In genomic region chr2:111036042-111036441, GRCh38 we compare ENCODE assay signal across 22 cellular contexts.
DNase-seq lines count a peak whose midpoint lies in the region; ATAC-seq and TF ChIP-seq lines count a peak whose summit lies in the region.
"Had no signal": no experiment of that assay in that cellular context is flagged by ENCODE, and none has a peak within 500 bp of the region (broad histone marks: within the 10 kb centered on the region; RNA-seq: fewer than 3 reads in every experiment).

No MANE protein-coding gene starts in this region.

- H3K4me2 ChIP-seq in MM.1S (ENCODE audit: low read depth, low read length) = peak overlapping the region; percentile 4

- H4K20me1 ChIP-seq in MM.1S (ENCODE audit: insufficient read depth, low read length) = no peaks in the 10 kb centered on the region

- TF ChIP-seq CTCF in MM.1S (IDR thresholded peaks at IDR 0.05; ENCODE audit: low read length) = no peak
- TF ChIP-seq CTCF in body of pancreas (IDR thresholded peaks at IDR 0.05) = no peak
- no peak for TF ChIP-seq CTCF in Peyer's patch (IDR thresholded peaks at IDR 0.05)

- no peak overlapping the region for H3K27ac Mint-ChIP-seq in activated CD8-positive, alpha-beta memory T cell treated with anti-CD3 and anti-CD28 coated beads, Interleukin-2, amount 10 ng/mL, durations not matched to agents 7 days and 5 days
- H3K27ac Mint-ChIP-seq in stimulated activated effector memory CD8-positive, alpha-beta T cell treated with anti-CD3 and anti-CD28 coated beads, Interleukin-12 subunit alpha, Interleukin-12 subunit beta, amount 100 ng/mL, for 72 hours = no peak overlapping the region
- H3K27ac Mint-ChIP-seq: T-helper 2 cell treated with Interferon-gamma antibody and Interleukin-4, amounts not matched to agents 5 μg/mL and 100 μg/mL, for 36 hours had no signal

- H3K36me3 Mint-ChIP-seq in activated CD8-positive, alpha-beta memory T cell treated with anti-CD3 and anti-CD28 coated beads, Interleukin-2, amount 10 ng/mL, durations not matched to agents 7 days and 5 days = no peaks in the 10 kb centered on the region
- no peaks in the 10 kb centered on the region for H3K36me3 Mint-ChIP-seq in stimulated activated effector memory CD8-positive, alpha-beta T cell treated with anti-CD3 and anti-CD28 coated beads, Interleukin-12 subunit alpha, Interleukin-12 subunit beta, amount 100 ng/mL, for 72 hours

- peaks cover 79% of the 10 kb centered on the region for H3K27me3 Mint-ChIP-seq in activated CD8-positive, alpha-beta memory T cell treated with anti-CD3 and anti-CD28 coated beads, Interleukin-2, amount 10 ng/mL, durations not matched to agents 7 days and 5 days

- H3K4me3 Mint-ChIP-seq in activated CD8-positive, alpha-beta memory T cell treated with anti-CD3 and anti-CD28 coated beads, Interleukin-2, amount 10 ng/mL, durations not matched to agents 7 days and 5 days = no peak overlapping the region
- H3K4me3 Mint-ChIP-seq in stimulated activated effector memory CD8-positive, alpha-beta T cell treated with anti-CD3 and anti-CD28 coated beads, Interleukin-12 subunit alpha, Interleukin-12 subunit beta, amount 100 ng/mL, for 72 hours = no peak overlapping the region
- H3K4me3 Mint-ChIP-seq: T-helper 2 cell treated with Interferon-gamma antibody and Interleukin-4, amounts not matched to agents 5 μg/mL and 100 μg/mL, for 36 hours had no signal

- H3K4me1 ChIP-seq in MM.1S (ENCODE audit: low read length) (peaks cover 49% of the 10 kb centered on the region), body of pancreas (peaks cover 10% of the 10 kb centered on the region), Peyer's patch (peaks cover 0 to 29% (median 1%) of the 10 kb centered on the region in 4 donors)
- H3K4me1 ChIP-seq: gastroesophageal sphincter had no signal

- H3K9ac ChIP-seq in MM.1S (ENCODE audit: low read length) = no peak overlapping the region

- H2AFZ ChIP-seq in MM.1S (ENCODE audit: low read length) = peak overlapping the region; percentile 35; the same call in 1 of the 2 replicates

- H3K36me3 ChIP-seq in MM.1S (replicated peaks; ENCODE audit: insufficient read depth, low read length) (no peaks in the 10 kb centered on the region), body of pancreas (replicated peaks in 1 of 2; ENCODE audit: insufficient read depth in 1 of 2, low read depth in 2 of 2) (no peaks in the 10 kb centered on the region), Peyer's patch (no peaks in the 10 kb centered on the region)
- H3K36me3 ChIP-seq: cardiac muscle cell, gastroesophageal sphincter, SJSA1, transverse colon had no signal

- ATAC-seq in activated CD8-positive, alpha-beta memory T cell treated with anti-CD3 and anti-CD28 coated beads, Interleukin-2, amount 10 ng/mL, durations not matched to agents 7 days and 5 days = no peak
- ATAC-seq in HG02678 (IDR thresholded peaks at IDR 0.05; ENCODE audit: unreplicated experiment) (peak; percentile 53), GM21528 (IDR thresholded peaks at IDR 0.05; ENCODE audit: low FRiP score, unreplicated experiment) (no peak), body of pancreas (no peak)
- peak; percentile 53 for ATAC-seq in stimulated activated effector memory CD8-positive, alpha-beta T cell treated with anti-CD3 and anti-CD28 coated beads, Interleukin-12 subunit alpha, Interleukin-12 subunit beta, amount 100 ng/mL, for 72 hours
- ATAC-seq: gastroesophageal sphincter had no signal

- no peak overlapping the region for H3K4me3 ChIP-seq in MM.1S (ENCODE audit: low read length)
- H3K4me3 ChIP-seq in body of pancreas = no peak overlapping the region
- H3K4me3 ChIP-seq in Peyer's patch = no peak overlapping the region
- H3K4me3 ChIP-seq: cardiac muscle cell, gastroesophageal sphincter, SJSA1, transverse colon had no signal

- TF ChIP-seq POLR2A in body of pancreas (IDR thresholded peaks at IDR 0.05) (no peak), Peyer's patch (IDR thresholded peaks at IDR 0.05) (no peak)

- 36 to 48% methylated on average over 2 of the region's 2 CpGs for WGBS in body of pancreas, 2 donors

- no peaks in the 10 kb centered on the region for H3K9me2 ChIP-seq in MM.1S (replicated peaks; ENCODE audit: insufficient read depth, low read length)

- peaks cover 2% of the 10 kb centered on the region for H3K4me1 Mint-ChIP-seq in activated CD8-positive, alpha-beta memory T cell treated with anti-CD3 and anti-CD28 coated beads, Interleukin-2, amount 10 ng/mL, durations not matched to agents 7 days and 5 days
- H3K4me1 Mint-ChIP-seq in stimulated activated effector memory CD8-positive, alpha-beta T cell treated with anti-CD3 and anti-CD28 coated beads, Interleukin-12 subunit alpha, Interleukin-12 subunit beta, amount 100 ng/mL, for 72 hours = peaks cover 38% of the 10 kb centered on the region

- peak; percentile 56 for DNase-seq in activated CD8-positive, alpha-beta memory T cell treated with anti-CD3 and anti-CD28 coated beads for 24 hours
- no peak for DNase-seq in activated CD8-positive, alpha-beta memory T cell treated with anti-CD3 and anti-CD28 coated beads, Interleukin-2, amount 10 ng/mL, durations not matched to agents 7 days and 5 days
- DNase-seq in MM.1S (peak; percentile 60), body of pancreas (no peak), Peyer's patch (no peak)
- peak in 1 of 2 donors; percentile 44 for DNase-seq in stimulated activated effector memory CD8-positive, alpha-beta T cell treated with anti-CD3 and anti-CD28 coated beads, Interleukin-12 subunit alpha, Interleukin-12 subunit beta, amount 100 ng/mL, for 72 hours (ENCODE audit: low spot score in 2 of 2)
- DNase-seq: 8988T; activated CD4-positive, CD25-positive, alpha-beta regulatory T cell; activated gamma-delta T cell; erythroblast; GF-D8; KG1; NCI-H1092 treated with DMSO at 0.1 percent for 48 hours; NCI-H526; nucleus accumbens; transverse colon had no signal

- no peaks in the 10 kb centered on the region for H3F3A ChIP-seq in MM.1S (ENCODE audit: insufficient read depth, low read length)

- H3K27ac ChIP-seq in MM.1S (ENCODE audit: low read length) (peak overlapping the region; percentile 44; the same call in 1 of the 2 replicates), body of pancreas (no peak overlapping the region), Peyer's patch (no peak overlapping the region)
- H3K27ac ChIP-seq: cardiac muscle cell, gastroesophageal sphincter, SJSA1, transverse colon had no signal

- H3K9me3 Mint-ChIP-seq in activated CD8-positive, alpha-beta memory T cell treated with anti-CD3 and anti-CD28 coated beads, Interleukin-2, amount 10 ng/mL, durations not matched to agents 7 days and 5 days (ENCODE audit: low read depth) = no peaks in the 10 kb centered on the region
- H3K9me3 Mint-ChIP-seq in stimulated activated effector memory CD8-positive, alpha-beta T cell treated with anti-CD3 and anti-CD28 coated beads, Interleukin-12 subunit alpha, Interleukin-12 subunit beta, amount 100 ng/mL, for 72 hours = no peaks in the 10 kb centered on the region
- H3K9me3 Mint-ChIP-seq: T-helper 2 cell treated with Interferon-gamma antibody and Interleukin-4, amounts not matched to agents 5 μg/mL and 100 μg/mL, for 36 hours had no signal

- no peaks in the 10 kb centered on the region for H3K79me2 ChIP-seq in MM.1S (ENCODE audit: low read length)

- intact Hi-C loops in body of pancreas (cut with DNase I) = no loop called here

- H3K27me3 ChIP-seq in MM.1S (replicated peaks; ENCODE audit: insufficient read depth, low read length) (no peaks in the 10 kb centered on the region), body of pancreas (no peaks in the 10 kb centered on the region), Peyer's patch (no peaks in the 10 kb centered on the region)
- H3K27me3 ChIP-seq: cardiac muscle cell, transverse colon had no signal

- CTCF ChIA-PET in activated CD8-positive, alpha-beta memory T cell treated with anti-CD3 and anti-CD28 coated beads, Interleukin-2, amount 10 ng/mL, durations not matched to agents 7 days and 5 days (lab: Charles Lee) = no interaction called here

- H3K9me3 ChIP-seq in MM.1S (replicated peaks; ENCODE audit: insufficient read depth, low read length) = no peaks in the 10 kb centered on the region
- H3K9me3 ChIP-seq in body of pancreas = no peaks in the 10 kb centered on the region
- H3K9me3 ChIP-seq in Peyer's patch = no peaks in the 10 kb centered on the region
- H3K9me3 ChIP-seq: gastroesophageal sphincter, SJSA1, transverse colon had no signal

Comparison
In these comparisons a context has a peak if more than half of its experiments do, and no peak if none do; other contexts are left out.
1. DNase-seq: peak in activated CD8-positive, alpha-beta memory T cell treated with anti-CD3 and anti-CD28 coated beads for 24 hours (single experiment) and MM.1S (single experiment); none in activated CD8-positive, alpha-beta memory T cell treated with anti-CD3 and anti-CD28 coated beads, Interleukin-2, amount 10 ng/mL, durations not matched to agents 7 days and 5 days (single experiment), body of pancreas (0 of 4) and Peyer's patch (0 of 3).
2. ATAC-seq: peak in HG02678 (single experiment) and stimulated activated effector memory CD8-positive, alpha-beta T cell treated with anti-CD3 and anti-CD28 coated beads, Interleukin-12 subunit alpha, Interleukin-12 subunit beta, amount 100 ng/mL, for 72 hours (single experiment); none in activated CD8-positive, alpha-beta memory T cell treated with anti-CD3 and anti-CD28 coated beads, Interleukin-2, amount 10 ng/mL, durations not matched to agents 7 days and 5 days (single experiment), GM21528 (single experiment) and body of pancreas (single experiment).